Comparison of ENCODE assay signal across 29 cellular contexts in genomic region chr3:109355625-109356441, GRCh38. TPM values are rescaled to one million over a fixed set of nuclear protein-coding genes. Genes with fewer than 3 reads are reported as not detected.
DNase-seq lines count a peak whose midpoint lies in the region; ATAC-seq, FAIRE-seq and TF ChIP-seq lines count a peak whose summit lies in the region.
"Had no signal": no experiment of that assay in that cellular context is flagged by ENCODE, and none has a peak within 500 bp of the region (broad histone marks: within the 10 kb centered on the region; RNA-seq: fewer than 3 reads in every experiment).

No MANE protein-coding gene starts in this region.

- ATAC-seq in left colon (no peak), HG03175 (IDR thresholded peaks at IDR 0.05; ENCODE audit: unreplicated experiment) (no peak)
- ATAC-seq: activated CD4-positive, CD25-positive, alpha-beta regulatory T cell treated with anti-CD3 and anti-CD28 coated beads, Interleukin-2, amount 50 U/mL, for 24 hours; activated naive CD4-positive, alpha-beta T cell treated with anti-CD3 and anti-CD28 coated beads, Interleukin-2, amount 50 U/mL, for 72 hours; lower lobe of right lung had no signal

- H3K36me3 Mint-ChIP-seq in astrocyte (ENCODE audit: low read depth, unreplicated experiment) (no peaks in the 10 kb centered on the region), neural progenitor cell (peaks cover 2% of the 10 kb centered on the region)
- H3K36me3 Mint-ChIP-seq: activated naive CD4-positive, alpha-beta T cell treated with anti-CD3 and anti-CD28 coated beads, Interleukin-2, amount 50 U/mL, for 72 hours had no signal

- H3K9me3 Mint-ChIP-seq in astrocyte (ENCODE audit: unreplicated experiment): no peaks in the 10 kb centered on the region
- no peaks in the 10 kb centered on the region for H3K9me3 Mint-ChIP-seq in neural progenitor cell
- H3K9me3 Mint-ChIP-seq: activated naive CD4-positive, alpha-beta T cell treated with anti-CD3 and anti-CD28 coated beads, Interleukin-2, amount 50 U/mL, for 72 hours had no signal

- H3K27ac ChIP-seq in astrocyte (ENCODE audit: low read depth, low read length): no peak overlapping the region
- H3K27ac ChIP-seq in neural progenitor cell: peak overlapping the region; percentile 98
- no peak overlapping the region for H3K27ac ChIP-seq in right atrium auricular region
- H3K27ac ChIP-seq: brain microvascular endothelial cell, lower lobe of right lung, Peyer's patch had no signal

- TF ChIP-seq CTCF in astrocyte (IDR thresholded peaks at IDR 0.05; ENCODE audit: insufficient read depth, low read depth, low read length) (no peak), neural progenitor cell (IDR thresholded peaks at IDR 0.05) (no peak), right atrium auricular region (IDR thresholded peaks at IDR 0.05) (no peak)

- H3K36me3 ChIP-seq in ES-I3 (ENCODE audit: insufficient read depth, low read length): peaks cover 5% of the 10 kb centered on the region
- H3K36me3 ChIP-seq in astrocyte (ENCODE audit: insufficient read depth, low read length): no peaks in the 10 kb centered on the region
- H3K36me3 ChIP-seq in neural progenitor cell: no peaks in the 10 kb centered on the region
- H3K36me3 ChIP-seq in right atrium auricular region: no peaks in the 10 kb centered on the region
- H3K36me3 ChIP-seq: brain microvascular endothelial cell, lower lobe of right lung, Peyer's patch had no signal

- FAIRE-seq in astrocyte (lab: Jason Lieb, UNC): no peak
- FAIRE-seq: urothelium cell line had no signal

- intact Hi-C loops in left colon (cut with DNase I, micrococcal nuclease): no loop called here

- no peaks in the 10 kb centered on the region for H3K9me3 ChIP-seq in ES-I3 (ENCODE audit: control insufficient read depth, insufficient read depth, low read length)
- no peaks in the 10 kb centered on the region for H3K9me3 ChIP-seq in astrocyte (ENCODE audit: insufficient read depth, low read depth, low read length)
- no peaks in the 10 kb centered on the region for H3K9me3 ChIP-seq in neural progenitor cell (ENCODE audit: low read depth)
- no peaks in the 10 kb centered on the region for H3K9me3 ChIP-seq in right atrium auricular region
- H3K9me3 ChIP-seq: lower lobe of right lung, Peyer's patch, SK-N-SH had no signal

- DNase-seq in astrocyte (ENCODE audit: low read depth) (no peak), iPS-NIHi7 (ENCODE audit: extremely low spot score) (peak; percentile 67), neural progenitor cell (ENCODE audit: low spot score) (peak; percentile 78), left colon (no peak), right atrium auricular region (ENCODE audit: low spot score) (no peak)
- DNase-seq in stimulated activated CD4-positive, alpha-beta T cell treated with anti-CD3 and anti-CD28 coated beads, Interleukin-15, amount 100 ng/mL, for 24 hours: no peak
- DNase-seq: activated CD8-positive, alpha-beta memory T cell treated with anti-CD3 and anti-CD28 coated beads for 24 hours; brain microvascular endothelial cell; C1 segment of cervical spinal cord; cortex of kidney; DMS 273 treated with DMSO at 0.1 percent for 48 hours; GDM1; hypothalamus; IMR-90; lower lobe of right lung; NCI-H187; NCI-H226; Peyer's patch; SK-N-SH; T1000 had no signal

- H3K4me2 ChIP-seq in astrocyte (ENCODE audit: low read length) (peak overlapping the region; percentile 21), neural progenitor cell (peak overlapping the region; percentile 87)
- H3K4me2 ChIP-seq: SK-N-SH had no signal

- no peak overlapping the region for H3K4me3 ChIP-seq in astrocyte (ENCODE audit: insufficient read depth, low read depth, low read length)
- H3K4me3 ChIP-seq in neural progenitor cell: peak overlapping the region; percentile 41
- no peak overlapping the region for H3K4me3 ChIP-seq in right atrium auricular region
- H3K4me3 ChIP-seq: lower lobe of right lung, Peyer's patch had no signal

- H4K20me1 ChIP-seq in astrocyte (ENCODE audit: insufficient read depth, low read length) (no peaks in the 10 kb centered on the region), neural progenitor cell (ENCODE audit: low read depth) (no peaks in the 10 kb centered on the region)

- H3K4me1 ChIP-seq in ES-I3 (ENCODE audit: insufficient read depth, low read length) (peaks cover 37% of the 10 kb centered on the region), astrocyte (ENCODE audit: insufficient read depth, low read length) (no peaks in the 10 kb centered on the region), neural progenitor cell (peaks cover 28% of the 10 kb centered on the region), right atrium auricular region (no peaks in the 10 kb centered on the region)
- H3K4me1 ChIP-seq: lower lobe of right lung, Peyer's patch had no signal

- H2AFZ ChIP-seq in astrocyte (ENCODE audit: low read depth, low read length) (peak overlapping the region; percentile 64), neural progenitor cell (replicated peaks) (no peak overlapping the region)

- H3K27ac Mint-ChIP-seq in astrocyte (ENCODE audit: unreplicated experiment) (peak overlapping the region; percentile 2), neural progenitor cell (peak overlapping the region; percentile 79)

- H3K4me3 Mint-ChIP-seq in astrocyte (ENCODE audit: unreplicated experiment) (peak overlapping the region; percentile 41), neural progenitor cell (peak overlapping the region; percentile 79)

- peaks cover 30% of the 10 kb centered on the region for H3F3A ChIP-seq in neural progenitor cell (ENCODE audit: low read depth)

- H3K27me3 Mint-ChIP-seq in astrocyte (ENCODE audit: low read depth, unreplicated experiment) (no peaks in the 10 kb centered on the region), neural progenitor cell (ENCODE audit: insufficient read depth, low read depth) (peaks cover 2% of the 10 kb centered on the region)

- H3K27me3 ChIP-seq in astrocyte (ENCODE audit: insufficient read depth, low read length) (no peaks in the 10 kb centered on the region), neural progenitor cell (no peaks in the 10 kb centered on the region), right atrium auricular region (no peaks in the 10 kb centered on the region)
- H3K27me3 ChIP-seq: brain microvascular endothelial cell, Peyer's patch had no signal

- H3K9ac ChIP-seq in ES-I3 (ENCODE audit: low read depth, low read length) (peak overlapping the region; percentile 50), astrocyte (ENCODE audit: low read length) (no peak overlapping the region), neural progenitor cell (peak overlapping the region; percentile 4)
- H3K9ac ChIP-seq: SK-N-SH had no signal

- no peaks in the 10 kb centered on the region for H3K79me2 ChIP-seq in astrocyte (ENCODE audit: insufficient read depth, low read length)
- no peaks in the 10 kb centered on the region for H3K79me2 ChIP-seq in neural progenitor cell (ENCODE audit: low read depth)

- H3K4me1 Mint-ChIP-seq in astrocyte (ENCODE audit: low read depth, unreplicated experiment): peaks cover 14% of the 10 kb centered on the region
- peaks cover 38% of the 10 kb centered on the region for H3K4me1 Mint-ChIP-seq in neural progenitor cell

RNA-seq across cellular contexts. Expression of gene DPPA4, which starts 18.5 kb away (rescaled TPM):
- total RNA-seq in astrocyte (81.5 and 83.0 TPM in 2 replicates), neural progenitor cell (ENCODE audit: low replicate concordance) (187 and 215 TPM in 2 replicates), left colon (not detected), right atrium auricular region (not detected)
- total RNA-seq: fibroblast of villous mesenchyme, IMR-90, lower lobe of right lung, Peyer's patch, posterior vena cava, subcutaneous adipose tissue had no signal

RNA-seq across cellular contexts. Expression of gene DPPA2, which starts 39.5 kb away (rescaled TPM):
- total RNA-seq in astrocyte (0.48 and 0.89 TPM in 2 replicates), neural progenitor cell (ENCODE audit: low replicate concordance) (1.2 and 1.8 TPM in 2 replicates), left colon (not detected), right atrium auricular region (not detected)
- total RNA-seq: activated naive CD4-positive, alpha-beta T cell treated with anti-CD3 and anti-CD28 coated beads, Interleukin-2, amount 50 U/mL, for 72 hours; fibroblast of villous mesenchyme; H4; IMR-90; lower lobe of right lung; Peyer's patch; posterior vena cava; subcutaneous adipose tissue had no signal

Comparison
In these comparisons a context has a peak if more than half of its experiments do, and no peak if none do; other contexts are left out.
1. DNase-seq: peak in iPS-NIHi7 (single experiment) and neural progenitor cell (single experiment); none in astrocyte (single experiment), left colon (0 of 2), stimulated activated CD4-positive, alpha-beta T cell treated with anti-CD3 and anti-CD28 coated beads, Interleukin-15, amount 100 ng/mL, for 24 hours (single experiment) and right atrium auricular region (single experiment).
2. RNA of gene DPPA4, which starts 18.5 kb away (total RNA-seq): 187 to 215 TPM in neural progenitor cell and 81.5 to 83.0 TPM in astrocyte; not detected in left colon and not detected in right atrium auricular region; every median in the first group is over 10 times any median in the second.